Comparison of ENCODE assay signal across 8 cellular contexts in the genomic region with DNA sequence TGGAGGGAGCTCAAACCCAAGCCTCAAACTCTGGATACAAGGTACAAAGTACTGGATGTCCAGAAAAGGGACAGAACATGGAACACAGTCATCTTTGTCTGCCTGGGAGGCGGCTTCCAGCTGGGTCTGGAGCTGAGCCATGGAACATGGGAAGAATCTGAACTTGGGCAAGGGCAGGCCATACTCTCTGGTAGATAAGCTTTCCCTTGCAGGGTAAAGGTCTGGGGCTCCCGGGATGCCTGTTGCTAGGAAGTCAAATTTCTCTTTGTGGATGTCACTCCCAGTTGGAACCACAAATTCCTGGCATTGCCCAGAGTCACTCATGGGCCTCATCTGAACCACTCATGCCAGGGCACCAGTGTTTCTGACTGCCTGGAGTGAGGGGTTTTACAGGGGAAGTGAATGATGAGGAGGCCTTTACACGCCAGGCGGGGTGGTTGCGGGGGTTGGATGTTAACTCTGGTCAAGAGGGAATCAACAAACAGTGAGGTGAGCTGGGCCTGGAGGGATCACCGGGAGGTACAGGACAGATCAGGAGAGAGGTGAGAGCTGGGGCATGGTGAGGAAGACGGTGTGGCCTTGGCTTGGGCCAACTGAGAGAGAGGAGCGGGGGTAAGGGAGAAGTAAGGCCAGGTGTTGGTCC. TPM values are rescaled to one million over a fixed set of nuclear protein-coding genes. Genes with fewer than 3 reads are reported as not detected.
DNase-seq lines count a peak whose midpoint lies in the region; ATAC-seq and TF ChIP-seq lines count a peak whose summit lies in the region.

No MANE protein-coding gene starts in this region.

- peaks cover 4 to 53% (median 26%) of the 10 kb centered on the region in 4 donors for H3K4me1 ChIP-seq in Peyer's patch

- TF ChIP-seq CTCF in Peyer's patch (IDR thresholded peaks at IDR 0.05) = no peak

- H3K36me3 ChIP-seq in Peyer's patch = peaks cover 0 to 25% (median 0%) of the 10 kb centered on the region in 3 donors

- peak; percentile 89 for DNase-seq in Ammon's horn (ENCODE audit: low spot score)
- peak in 2 of 3 donors; percentile 81 to 86 for DNase-seq in Peyer's patch
- DNase-seq in fibroblast of peridontal ligament (ENCODE audit: extremely low read depth) = peak; percentile 74
- peak; percentile 47 for DNase-seq in occipital lobe (lab: John Stamatoyannopoulos, UW)
- no peak for DNase-seq in NCI-H2029 (lab: John Stamatoyannopoulos, UW)
- no peak for DNase-seq in DMS153 (lab: John Stamatoyannopoulos, UW)

- H3K4me3 ChIP-seq in Peyer's patch = no peak overlapping the region

- H3K9me3 ChIP-seq in Peyer's patch = no peaks in the 10 kb centered on the region

- no peaks in the 10 kb centered on the region for H3K27me3 ChIP-seq in Peyer's patch

- ATAC-seq in HG03342 (IDR thresholded peaks at IDR 0.05; ENCODE audit: unreplicated experiment) = no peak
- no peak for ATAC-seq in HG03135 (IDR thresholded peaks at IDR 0.05; ENCODE audit: unreplicated experiment)

- TF ChIP-seq POLR2A in Peyer's patch (IDR thresholded peaks at IDR 0.05) = no peak

- peak overlapping the region; percentile 75 to 100 (median 100) for H3K27ac ChIP-seq in Peyer's patch

RNA-seq across cellular contexts. Expression of a gene that starts 5.7 kb away (rescaled TPM):
- 1,000 to 10,000 TPM; 3,399 to 5,471 (median 4,336) TPM for total RNA-seq in Peyer's patch
- total RNA-seq in occipital lobe = 252 TPM

RNA-seq across cellular contexts. Expression of a gene that starts 11.5 kb away (rescaled TPM):
- total RNA-seq in Peyer's patch = 1 to 10 TPM in 3 of 4 donors, under 1 TPM in 1; 0.47 to 4.1 (median 2.3) TPM
- total RNA-seq in occipital lobe = 1.2 TPM

RNA-seq across cellular contexts. Expression of a gene that starts 44.3 kb away (rescaled TPM):
- total RNA-seq in Peyer's patch (10 to 100 TPM in 1 of 4 donors, 1 to 10 TPM in 3; 1.1 to 28.1 (median 5.7) TPM), occipital lobe (2.3 TPM)

Comparison
In these comparisons a context has a peak if more than half of its experiments do, and no peak if none do; other contexts are left out.
1. DNase-seq: peak in Ammon's horn (single experiment), Peyer's patch (2 of 3), fibroblast of peridontal ligament (single experiment) and occipital lobe (single experiment); none in NCI-H2029 (single experiment) and DMS153 (single experiment).
2. RNA of a gene that starts 5.7 kb away (total RNA-seq): 3,399 to 5,471 TPM in Peyer's patch; 252 TPM in occipital lobe (single experiment); every median in the first group is over 10 times any median in the second.